20 cellular contexts compared by ENCODE assay signal in the genomic region with DNA sequence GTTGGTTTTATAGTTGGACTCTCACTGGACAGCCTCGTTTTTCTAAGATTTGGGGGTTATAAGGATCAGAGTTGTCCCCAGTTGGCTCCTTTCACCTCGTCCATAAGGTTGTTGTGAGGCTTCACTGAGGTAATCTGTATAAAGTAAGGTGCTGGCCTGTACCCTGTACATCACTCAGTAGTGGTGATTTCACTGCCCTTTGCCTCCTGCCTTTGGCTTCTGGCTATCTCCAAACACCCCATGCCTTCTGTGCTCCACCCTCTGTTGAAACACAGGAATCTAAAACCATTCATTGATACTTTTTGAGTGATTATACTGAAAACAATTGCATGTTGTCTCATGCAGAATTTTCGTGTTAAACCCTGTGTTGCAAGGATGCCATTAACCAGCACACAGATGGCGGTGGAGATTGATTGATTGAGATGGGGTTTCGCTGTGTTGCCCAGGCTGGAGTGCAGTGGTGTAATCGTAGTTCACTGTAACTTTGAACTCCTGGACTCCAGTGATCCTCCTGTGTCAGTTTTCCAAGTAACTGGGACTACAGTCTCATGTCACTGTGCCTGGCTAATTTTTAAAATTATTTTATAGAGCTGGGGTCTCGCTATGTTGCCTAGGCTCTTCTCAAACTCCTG. TPM values are rescaled to one million over a fixed set of nuclear protein-coding genes. Genes with fewer than 3 reads are reported as not detected.
DNase-seq lines count a peak whose midpoint lies in the region; ATAC-seq and TF ChIP-seq lines count a peak whose summit lies in the region.
"Had no signal": no experiment of that assay in that cellular context is flagged by ENCODE, and none has a peak within 500 bp of the region (broad histone marks: within the 10 kb centered on the region; RNA-seq: fewer than 3 reads in every experiment).

No MANE protein-coding gene starts in this region.

- no peak overlapping the region for H3K4me3 ChIP-seq in IMR-90 (ENCODE audit: insufficient read depth, low read depth, low read length)
- H3K4me3 ChIP-seq in right lobe of liver = no peak overlapping the region
- H3K4me3 ChIP-seq: BLaER1, GM12878, GM23248 had no signal

- peak overlapping the region; percentile 97 for H2AK5ac ChIP-seq in IMR-90 (ENCODE audit: low read depth, low read length)

- H2BK5ac ChIP-seq in IMR-90 (ENCODE audit: low read depth, low read length, poor library complexity, severe bottlenecking) = peak overlapping the region; percentile 99

- no peak for TF ChIP-seq RAD21 in IMR-90 (IDR thresholded peaks at IDR 0.05; ENCODE audit: low read length)

- H3K23ac ChIP-seq in IMR-90 (ENCODE audit: low read depth, low read length) = peak overlapping the region; percentile 95

- POLR2A ChIA-PET in IMR-90 (lab: Charles Lee; ENCODE audit: unreplicated experiment) = no interaction called here

- in situ Hi-C loops in IMR-90 (cut with MboI; ENCODE audit: low sequenced_read_pairs) = no loop called here

- no peak for TF ChIP-seq CTCF in IMR-90 (conservative IDR thresholded peaks at IDR 0.05; ENCODE audit: low read depth, low read length)
- no peak for TF ChIP-seq CTCF in right lobe of liver (IDR thresholded peaks at IDR 0.05)

- H3K27ac Mint-ChIP-seq in stimulated activated effector memory CD8-positive, alpha-beta T cell treated with anti-CD3 and anti-CD28 coated beads, Interleukin-12 subunit alpha, Interleukin-12 subunit beta, amount 100 ng/mL, for 72 hours = no peak overlapping the region
- H3K27ac Mint-ChIP-seq: B cell; CD4-positive, CD25-positive, alpha-beta regulatory T cell had no signal

- no peaks in the 10 kb centered on the region for H3K36me3 ChIP-seq in IMR-90 (ENCODE audit: control insufficient read depth, insufficient read depth, low read length)
- no peaks in the 10 kb centered on the region for H3K36me3 ChIP-seq in right lobe of liver

- H3K27ac ChIP-seq in IMR-90 (ENCODE audit: insufficient read depth, low read length) = peak overlapping the region; percentile 100
- H3K27ac ChIP-seq in right lobe of liver = no peak overlapping the region
- H3K27ac ChIP-seq: BLaER1, C4-2B, GM23248 had no signal

- TF ChIP-seq POLR2A in IMR-90 (IDR thresholded peaks at IDR 0.05; ENCODE audit: low read depth, low read length) (no peak), right lobe of liver (IDR thresholded peaks at IDR 0.05) (no peak)

- 0 out of 2 replicates have a peak overlapping the region, but pooled peaks have one; percentile 72 for H3K9ac ChIP-seq in IMR-90 (ENCODE audit: low read depth, low read length)
- H3K9ac ChIP-seq: BLaER1, GM23248 had no signal

- no peaks in the 10 kb centered on the region for H3K36me3 Mint-ChIP-seq in stimulated activated effector memory CD8-positive, alpha-beta T cell treated with anti-CD3 and anti-CD28 coated beads, Interleukin-12 subunit alpha, Interleukin-12 subunit beta, amount 100 ng/mL, for 72 hours

- CTCF ChIA-PET in IMR-90 (lab: Yijun Ruan, JAX) = interaction anchor here (1.1 kb wide), 1 partner anchor 8 kb away, joined by 3 read pairs; no protein-coding TSS in a partner anchor

- H3K4ac ChIP-seq in IMR-90 (ENCODE audit: low read depth, low read length) = peak overlapping the region; percentile 96

- ATAC-seq in IMR-90 (ENCODE audit: low read depth) (no peak), left lobe of liver (peak; percentile 83), right lobe of liver (peak; percentile 42 to 80 (median 62))
- ATAC-seq in stimulated activated effector memory CD8-positive, alpha-beta T cell treated with anti-CD3 and anti-CD28 coated beads, Interleukin-12 subunit alpha, Interleukin-12 subunit beta, amount 100 ng/mL, for 72 hours = no peak
- ATAC-seq: GM12878 had no signal

- H4K91ac ChIP-seq in IMR-90 (ENCODE audit: insufficient read depth, low read depth, low read length) = peak overlapping the region; percentile 85

- H2BK120ac ChIP-seq in IMR-90 (ENCODE audit: low read depth, low read length) = peak overlapping the region; percentile 97

- no TSS peak for BruUV-seq in IMR-90 (replicated peaks; lab: Mats Ljungman, UMichigan)

- H2BK15ac ChIP-seq in IMR-90 (ENCODE audit: low read depth, low read length) = peak overlapping the region; percentile 99; the same call in 2 of the 3 replicates

- no peaks in the 10 kb centered on the region for H3K9me3 Mint-ChIP-seq in stimulated activated effector memory CD8-positive, alpha-beta T cell treated with anti-CD3 and anti-CD28 coated beads, Interleukin-12 subunit alpha, Interleukin-12 subunit beta, amount 100 ng/mL, for 72 hours
- H3K9me3 Mint-ChIP-seq: CD8-positive, alpha-beta memory T cell had no signal

- H2AFZ ChIP-seq in IMR-90 (replicated peaks; ENCODE audit: low read length, poor library complexity) = no peak overlapping the region
- H2AFZ ChIP-seq: GM23248 had no signal

- peaks cover 26% of the 10 kb centered on the region for H3K9me1 ChIP-seq in IMR-90 (ENCODE audit: insufficient read depth, low read length)

- H3K27me3 ChIP-seq in IMR-90 (ENCODE audit: control insufficient read depth, insufficient read depth, low read length) (no peaks in the 10 kb centered on the region), right lobe of liver (no peaks in the 10 kb centered on the region)
- H3K27me3 ChIP-seq: BLaER1 had no signal

- peak overlapping the region; percentile 92 for H4K8ac ChIP-seq in IMR-90 (ENCODE audit: low read depth in 2 of 2, low read length in 2 of 2)

- peak overlapping the region; percentile 21 for H2AK9ac ChIP-seq in IMR-90 (replicated peaks; ENCODE audit: low read depth, low read length, poor library complexity)

- H3K4me3 Mint-ChIP-seq in stimulated activated effector memory CD8-positive, alpha-beta T cell treated with anti-CD3 and anti-CD28 coated beads, Interleukin-12 subunit alpha, Interleukin-12 subunit beta, amount 100 ng/mL, for 72 hours = no peak overlapping the region
- H3K4me3 Mint-ChIP-seq: B cell; CD4-positive, CD25-positive, alpha-beta regulatory T cell; CD8-positive, alpha-beta memory T cell had no signal

- DNase-seq in IMR-90 = no peak
- no peak for DNase-seq in left lobe of liver (ENCODE audit: low spot score)
- DNase-seq in right lobe of liver = no peak
- no peak for DNase-seq in stimulated activated effector memory CD8-positive, alpha-beta T cell treated with anti-CD3 and anti-CD28 coated beads, Interleukin-12 subunit alpha, Interleukin-12 subunit beta, amount 100 ng/mL, for 72 hours (ENCODE audit: low spot score in 2 of 2)
- DNase-seq in iPS-NIHi11 (ENCODE audit: low spot score) = no peak
- DNase-seq in stimulated activated CD4-positive, alpha-beta T cell treated with anti-CD3 and anti-CD28 coated beads, Interleukin-4, amount 100 ng/mL, for 4 hours = no peak
- DNase-seq in superior temporal gyrus (ENCODE audit: extremely low spot score) = no peak
- DNase-seq: CD4-positive, CD25-positive, alpha-beta regulatory T cell; CD8-positive, alpha-beta memory T cell; DMS 273 treated with DMSO at 0.1 percent for 48 hours; DMS79; EL; GDM1; GM23248; H7; HCEC 1CT had no signal

- H3K18ac ChIP-seq in IMR-90 (ENCODE audit: low read depth, low read length) = peak overlapping the region; percentile 95

- H4K5ac ChIP-seq in IMR-90 (ENCODE audit: low read depth, low read length) = peak overlapping the region; percentile 99

- intact Hi-C loops in IMR-90 (cut with micrococcal nuclease) = loop anchor here (5.0 kb wide), 1 partner anchor 54 kb away; a partner anchor contains a TSS
- intact Hi-C loops in right lobe of liver (cut with DNase I) = no loop called here

- H2BK20ac ChIP-seq in IMR-90 (ENCODE audit: low read depth, low read length) = peak overlapping the region; percentile 87

- H3K79me1 ChIP-seq in IMR-90 (ENCODE audit: low read depth in 1 of 2, low read length in 2 of 2) = peaks cover 40 to 76% of the 10 kb centered on the region in 2 experiments

- H3K9me3 ChIP-seq in IMR-90 (ENCODE audit: control insufficient read depth, insufficient read depth, low read length) (no peaks in the 10 kb centered on the region), right lobe of liver (no peaks in the 10 kb centered on the region)
- H3K9me3 ChIP-seq: BLaER1 had no signal

- dilution Hi-C loops in IMR-90 (cut with HindIII; ENCODE audit: low sequenced_read_pairs, unreplicated experiment) = no loop called here

- H3K4me1 Mint-ChIP-seq in stimulated activated effector memory CD8-positive, alpha-beta T cell treated with anti-CD3 and anti-CD28 coated beads, Interleukin-12 subunit alpha, Interleukin-12 subunit beta, amount 100 ng/mL, for 72 hours = peaks cover 18% of the 10 kb centered on the region

- H3K4me2 ChIP-seq in IMR-90 (ENCODE audit: low read depth, low read length) = peak overlapping the region; percentile 63; the same call in 1 of the 2 replicates
- H3K4me2 ChIP-seq: BLaER1 had no signal

- H4K20me1 ChIP-seq in IMR-90 (ENCODE audit: insufficient read depth, low read length) = 0 out of 2 replicates have a peak, but pooled peaks cover 3% of the 10 kb centered on the region

- H3K4me1 ChIP-seq in IMR-90 (ENCODE audit: control insufficient read depth, insufficient read depth, low read length) = peaks cover 45% of the 10 kb centered on the region
- H3K4me1 ChIP-seq in right lobe of liver = peaks cover 0 to 13% (median 6%) of the 10 kb centered on the region in 4 donors

- H3K56ac ChIP-seq in IMR-90 (ENCODE audit: extremely low read depth, insufficient read depth, low read length) = peak overlapping the region; percentile 84; the same call in 1 of the 2 replicates

- WGBS in IMR-90 (ENCODE audit: extremely low coverage in 2 of 2, insufficient read length in 1 of 2), 2 experiments = 75% methylated on average over 2 of the region's 7 CpGs; no CpG with 5 or more reads in 1 of the 2 experiments
- WGBS in right lobe of liver (ENCODE audit: insufficient coverage, low coverage, low lambda C conversion rate, missing lambda C conversion rate) = 42% methylated on average over 4 of the region's 7 CpGs

- peak overlapping the region; percentile 94 for H3K14ac ChIP-seq in IMR-90 (replicated peaks; ENCODE audit: low read depth, low read length)

TF ChIP-seq in IMR-90, 13 proteins besides CTCF, POLR2A, EP300 and RAD21 (continues in another document):
- TF ChIP-seq CEBPB (IDR thresholded peaks at IDR 0.05; ENCODE audit: low read depth, low read length) = no peak
- TF ChIP-seq FOS (IDR thresholded peaks at IDR 0.05; ENCODE audit: low read depth, low read length) = no peak
- TF ChIP-seq, protein P1, sequence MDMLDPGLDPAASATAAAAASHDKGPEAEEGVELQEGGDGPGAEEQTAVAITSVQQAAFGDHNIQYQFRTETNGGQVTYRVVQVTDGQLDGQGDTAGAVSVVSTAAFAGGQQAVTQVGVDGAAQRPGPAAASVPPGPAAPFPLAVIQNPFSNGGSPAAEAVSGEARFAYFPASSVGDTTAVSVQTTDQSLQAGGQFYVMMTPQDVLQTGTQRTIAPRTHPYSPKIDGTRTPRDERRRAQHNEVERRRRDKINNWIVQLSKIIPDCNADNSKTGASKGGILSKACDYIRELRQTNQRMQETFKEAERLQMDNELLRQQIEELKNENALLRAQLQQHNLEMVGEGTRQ (IDR thresholded peaks at IDR 0.05; ENCODE audit: low read depth, low read length) = no peak
- TF ChIP-seq BHLHE40 (IDR thresholded peaks at IDR 0.05; ENCODE audit: low read depth, low read length) = no peak

RNA-seq across cellular contexts. Expression of a gene that starts 55.0 kb away (rescaled TPM):
- total RNA-seq in IMR-90 (2012; rRNA removed) = 27.8 and 28.1 TPM in 2 replicates
- polyA plus RNA-seq in IMR-90 (2012; rRNA removed) = 8.1 and 8.8 TPM in 2 replicates
- 3.6 and 4.2 TPM in 2 replicates for polyA plus RNA-seq in IMR-90 (2012; cell fraction: cytosol; rRNA removed)
- polyA plus RNA-seq in IMR-90 (2012; cell fraction: nucleus; rRNA removed; ENCODE audit: low replicate concordance) = 9.0 and 13.6 TPM in 2 replicates
- total RNA-seq in left lobe of liver = 9.4 TPM
- 10 to 100 TPM in 4 of 6 experiments, 1 to 10 TPM in 2; 9.2 to 17.1 (median 10.3) TPM for total RNA-seq in right lobe of liver

Comparison
In these comparisons a context has a peak if more than half of its experiments do, and no peak if none do; other contexts are left out.
1. ATAC-seq: peak in left lobe of liver (single experiment) and right lobe of liver (4 of 4); none in IMR-90 (single experiment) and stimulated activated effector memory CD8-positive, alpha-beta T cell treated with anti-CD3 and anti-CD28 coated beads, Interleukin-12 subunit alpha, Interleukin-12 subunit beta, amount 100 ng/mL, for 72 hours (single experiment).